ENCODE assay signal across 1 cellular context in the genomic region with DNA sequence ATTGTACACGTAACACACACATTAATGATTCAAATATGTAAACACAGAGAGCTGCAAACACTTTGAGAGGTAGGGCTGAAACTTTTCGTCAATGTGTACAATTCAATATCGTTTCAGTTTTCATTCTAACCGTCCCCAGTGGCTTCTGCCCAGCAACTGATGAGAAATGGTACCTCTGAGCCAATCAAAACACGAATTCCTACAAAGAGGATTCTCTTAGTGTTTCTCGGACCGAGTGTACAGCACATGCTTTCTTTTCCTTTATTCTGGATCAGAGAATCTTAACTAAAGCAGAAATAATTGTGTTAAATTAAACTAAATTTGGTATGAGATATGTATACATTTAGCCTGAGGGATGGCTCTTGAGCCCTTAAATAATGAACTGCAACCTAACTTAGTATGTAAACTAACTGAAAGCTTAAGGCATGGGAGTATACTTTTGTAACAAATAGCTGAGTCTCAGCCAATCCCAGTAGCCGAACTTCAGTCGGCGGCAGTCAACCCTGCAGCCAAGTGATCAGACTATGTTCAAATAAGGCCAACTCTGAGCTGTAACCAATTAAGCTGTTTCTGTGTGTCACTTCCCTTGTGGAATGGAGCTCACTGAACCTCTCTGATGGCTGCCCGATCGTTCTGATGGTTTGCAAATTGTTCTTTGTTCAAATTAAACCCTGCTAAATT.
A peak's percentile ranks its signal among the peaks of the same experiment; 100 is the strongest.
TF ChIP-seq lines count a peak whose summit lies in the region.

No MANE protein-coding gene starts in this region.

TF ChIP-seq in HepG2, 621 proteins besides CTCF, POLR2A, EP300 and RAD21 (continued from another document and continues in another):
- TF ChIP-seq, protein P1, sequence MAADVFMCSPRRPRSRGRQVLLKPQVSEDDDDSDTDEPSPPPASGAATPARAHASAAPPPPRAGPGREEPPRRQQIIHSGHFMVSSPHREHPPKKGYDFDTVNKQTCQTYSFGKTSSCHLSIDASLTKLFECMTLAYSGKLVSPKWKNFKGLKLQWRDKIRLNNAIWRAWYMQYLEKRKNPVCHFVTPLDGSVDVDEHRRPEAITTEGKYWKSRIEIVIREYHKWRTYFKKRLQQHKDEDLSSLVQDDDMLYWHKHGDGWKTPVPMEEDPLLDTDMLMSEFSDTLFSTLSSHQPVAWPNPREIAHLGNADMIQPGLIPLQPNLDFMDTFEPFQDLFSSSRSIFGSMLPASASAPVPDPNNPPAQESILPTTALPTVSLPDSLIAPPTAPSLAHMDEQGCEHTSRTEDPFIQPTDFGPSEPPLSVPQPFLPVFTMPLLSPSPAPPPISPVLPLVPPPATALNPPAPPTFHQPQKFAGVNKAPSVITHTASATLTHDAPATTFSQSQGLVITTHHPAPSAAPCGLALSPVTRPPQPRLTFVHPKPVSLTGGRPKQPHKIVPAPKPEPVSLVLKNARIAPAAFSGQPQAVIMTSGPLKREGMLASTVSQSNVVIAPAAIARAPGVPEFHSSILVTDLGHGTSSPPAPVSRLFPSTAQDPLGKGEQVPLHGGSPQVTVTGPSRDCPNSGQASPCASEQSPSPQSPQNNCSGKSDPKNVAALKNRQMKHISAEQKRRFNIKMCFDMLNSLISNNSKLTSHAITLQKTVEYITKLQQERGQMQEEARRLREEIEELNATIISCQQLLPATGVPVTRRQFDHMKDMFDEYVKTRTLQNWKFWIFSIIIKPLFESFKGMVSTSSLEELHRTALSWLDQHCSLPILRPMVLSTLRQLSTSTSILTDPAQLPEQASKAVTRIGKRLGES (CRISPR knock-in tag; IDR thresholded peaks at IDR 0.05; ENCODE audit: borderline replicate concordance): no peak
- TF ChIP-seq ZFAT (CRISPR knock-in tag; conservative IDR thresholded peaks at IDR 0.05) (no peak), HNF4A (CRISPR knock-in tag; IDR thresholded peaks at IDR 0.05) (peak; percentile 33), ZNF674 (CRISPR knock-in tag; IDR thresholded peaks at IDR 0.05; ENCODE audit: low read depth) (no peak), TAF1 (CRISPR knock-in tag; IDR thresholded peaks at IDR 0.05) (peak; percentile 16; the same call in 1 of the 2 replicates), ZNF33B (CRISPR knock-in tag; IDR thresholded peaks at IDR 0.05) (no peak), TSC22D2 (CRISPR knock-in tag; IDR thresholded peaks at IDR 0.05; ENCODE audit: borderline replicate concordance) (no peak), MEIS2 (CRISPR knock-in tag; IDR thresholded peaks at IDR 0.05) (0 out of 2 replicates have a peak, but pooled peaks have one; percentile 21), ZNF225 (CRISPR knock-in tag; IDR thresholded peaks at IDR 0.05) (no peak), ZNF788 (CRISPR knock-in tag; IDR thresholded peaks at IDR 0.05; ENCODE audit: borderline replicate concordance) (no peak), FOXM1 (CRISPR knock-in tag; IDR thresholded peaks at IDR 0.05) (peak; percentile 84; the same call in 1 of the 2 replicates), SKI (IDR thresholded peaks at IDR 0.05; ENCODE audit: partially characterized antibody) (peak; percentile 32), ZNF33A (CRISPR knock-in tag; IDR thresholded peaks at IDR 0.05; ENCODE audit: borderline replicate concordance) (0 out of 2 replicates have a peak, but pooled peaks have one; percentile 52), GATAD2A (CRISPR knock-in tag; IDR thresholded peaks at IDR 0.05) (peak; percentile 62)
- TF ChIP-seq, protein P2, sequence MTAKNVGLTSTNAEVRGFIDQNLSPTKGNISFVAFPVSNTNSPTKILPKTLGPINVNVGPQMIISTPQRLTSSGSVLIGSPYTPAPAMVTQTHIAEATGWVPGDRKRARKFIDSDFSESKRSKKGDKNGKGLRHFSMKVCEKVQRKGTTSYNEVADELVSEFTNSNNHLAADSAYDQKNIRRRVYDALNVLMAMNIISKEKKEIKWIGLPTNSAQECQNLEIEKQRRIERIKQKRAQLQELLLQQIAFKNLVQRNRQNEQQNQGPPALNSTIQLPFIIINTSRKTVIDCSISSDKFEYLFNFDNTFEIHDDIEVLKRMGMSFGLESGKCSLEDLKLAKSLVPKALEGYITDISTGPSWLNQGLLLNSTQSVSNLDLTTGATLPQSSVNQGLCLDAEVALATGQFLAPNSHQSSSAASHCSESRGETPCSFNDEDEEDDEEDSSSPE (CRISPR knock-in tag; IDR thresholded peaks at IDR 0.05): peak; percentile 80
- TF ChIP-seq, protein P3, sequence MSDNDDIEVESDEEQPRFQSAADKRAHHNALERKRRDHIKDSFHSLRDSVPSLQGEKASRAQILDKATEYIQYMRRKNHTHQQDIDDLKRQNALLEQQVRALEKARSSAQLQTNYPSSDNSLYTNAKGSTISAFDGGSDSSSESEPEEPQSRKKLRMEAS (IDR thresholded peaks at IDR 0.05): peak; percentile 43; the same call in 1 of the 2 replicates
- TF ChIP-seq, protein P4, sequence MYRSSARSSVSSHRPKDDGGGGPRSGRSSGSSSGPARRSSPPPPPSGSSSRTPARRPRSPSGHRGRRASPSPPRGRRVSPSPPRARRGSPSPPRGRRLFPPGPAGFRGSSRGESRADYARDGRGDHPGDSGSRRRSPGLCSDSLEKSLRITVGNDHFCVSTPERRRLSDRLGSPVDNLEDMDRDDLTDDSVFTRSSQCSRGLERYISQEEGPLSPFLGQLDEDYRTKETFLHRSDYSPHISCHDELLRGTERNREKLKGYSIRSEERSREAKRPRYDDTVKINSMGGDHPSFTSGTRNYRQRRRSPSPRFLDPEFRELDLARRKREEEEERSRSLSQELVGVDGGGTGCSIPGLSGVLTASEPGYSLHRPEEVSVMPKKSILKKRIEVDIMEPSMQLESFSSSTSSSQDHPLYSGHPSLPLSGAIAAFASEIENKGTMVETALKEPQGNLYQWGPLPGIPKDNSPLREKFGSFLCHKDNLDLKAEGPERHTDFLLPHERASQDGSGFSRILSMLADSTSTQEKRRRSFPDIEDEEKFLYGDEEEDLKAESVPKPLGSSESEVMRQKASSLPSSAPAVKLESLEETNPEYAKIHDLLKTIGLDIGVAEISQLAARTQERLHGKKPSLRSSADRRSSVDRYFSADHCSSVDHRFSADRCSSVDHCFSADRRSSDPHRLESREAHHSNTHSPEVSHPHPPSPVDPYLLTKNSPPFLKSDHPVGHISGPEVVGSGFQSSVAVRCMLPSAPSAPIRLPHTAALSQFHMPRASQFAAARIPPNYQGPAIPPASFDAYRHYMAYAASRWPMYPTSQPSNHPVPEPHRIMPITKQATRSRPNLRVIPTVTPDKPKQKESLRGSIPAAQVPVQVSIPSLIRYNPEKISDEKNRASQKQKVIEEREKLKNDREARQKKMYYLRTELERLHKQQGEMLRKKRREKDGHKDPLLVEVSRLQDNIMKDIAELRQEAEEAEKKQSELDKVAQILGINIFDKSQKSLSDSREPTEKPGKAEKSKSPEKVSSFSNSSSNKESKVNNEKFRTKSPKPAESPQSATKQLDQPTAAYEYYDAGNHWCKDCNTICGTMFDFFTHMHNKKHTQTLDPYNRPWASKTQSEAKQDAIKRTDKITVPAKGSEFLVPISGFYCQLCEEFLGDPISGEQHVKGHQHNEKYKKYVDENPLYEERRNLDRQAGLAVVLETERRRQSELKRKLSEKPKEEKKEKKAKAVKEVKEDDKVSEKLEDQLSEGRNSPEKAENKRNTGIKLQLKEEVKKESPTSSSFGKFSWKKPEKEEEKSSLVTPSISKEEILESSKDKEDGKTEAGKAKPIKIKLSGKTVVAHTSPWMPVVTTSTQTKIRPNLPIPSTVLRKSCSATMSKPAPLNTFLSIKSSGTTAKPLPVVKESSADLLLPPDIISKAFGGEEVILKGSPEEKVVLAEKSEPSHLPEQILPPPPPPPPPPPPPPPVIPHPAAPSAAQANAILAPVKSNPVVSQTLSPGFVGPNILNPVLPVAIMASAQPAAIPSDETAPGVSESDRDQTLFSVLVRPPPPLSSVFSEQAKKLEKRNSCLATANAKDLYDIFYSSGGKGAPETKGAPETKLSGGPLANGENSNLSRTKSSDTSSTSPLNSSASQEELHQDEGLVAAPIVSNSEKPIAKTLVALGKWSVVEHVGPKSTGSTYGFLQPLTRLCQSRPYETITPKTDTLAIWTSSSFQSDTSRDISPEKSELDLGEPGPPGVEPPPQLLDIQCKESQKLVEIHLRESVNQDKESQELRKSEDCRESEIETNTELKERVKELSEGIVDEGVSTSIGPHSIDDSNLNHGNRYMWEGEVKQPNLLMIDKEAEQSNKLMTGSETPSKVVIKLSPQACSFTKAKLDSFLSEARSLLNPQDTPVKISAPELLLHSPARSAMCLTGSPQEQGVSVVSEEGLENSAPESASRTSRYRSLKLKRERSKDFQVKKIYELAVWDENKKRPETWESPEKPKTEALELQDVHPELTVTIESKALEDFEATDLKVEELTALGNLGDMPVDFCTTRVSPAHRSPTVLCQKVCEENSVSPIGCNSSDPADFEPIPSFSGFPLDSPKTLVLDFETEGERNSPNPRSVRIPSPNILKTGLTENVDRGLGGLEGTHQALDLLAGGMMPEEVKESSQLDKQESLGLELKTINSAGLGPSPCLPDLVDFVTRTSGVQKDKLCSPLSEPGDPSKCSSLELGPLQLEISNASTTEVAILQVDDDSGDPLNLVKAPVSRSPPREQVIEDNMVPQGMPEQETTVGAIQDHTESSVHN (CRISPR knock-in tag; IDR thresholded peaks at IDR 0.05): no peak
- TF ChIP-seq, protein P5, sequence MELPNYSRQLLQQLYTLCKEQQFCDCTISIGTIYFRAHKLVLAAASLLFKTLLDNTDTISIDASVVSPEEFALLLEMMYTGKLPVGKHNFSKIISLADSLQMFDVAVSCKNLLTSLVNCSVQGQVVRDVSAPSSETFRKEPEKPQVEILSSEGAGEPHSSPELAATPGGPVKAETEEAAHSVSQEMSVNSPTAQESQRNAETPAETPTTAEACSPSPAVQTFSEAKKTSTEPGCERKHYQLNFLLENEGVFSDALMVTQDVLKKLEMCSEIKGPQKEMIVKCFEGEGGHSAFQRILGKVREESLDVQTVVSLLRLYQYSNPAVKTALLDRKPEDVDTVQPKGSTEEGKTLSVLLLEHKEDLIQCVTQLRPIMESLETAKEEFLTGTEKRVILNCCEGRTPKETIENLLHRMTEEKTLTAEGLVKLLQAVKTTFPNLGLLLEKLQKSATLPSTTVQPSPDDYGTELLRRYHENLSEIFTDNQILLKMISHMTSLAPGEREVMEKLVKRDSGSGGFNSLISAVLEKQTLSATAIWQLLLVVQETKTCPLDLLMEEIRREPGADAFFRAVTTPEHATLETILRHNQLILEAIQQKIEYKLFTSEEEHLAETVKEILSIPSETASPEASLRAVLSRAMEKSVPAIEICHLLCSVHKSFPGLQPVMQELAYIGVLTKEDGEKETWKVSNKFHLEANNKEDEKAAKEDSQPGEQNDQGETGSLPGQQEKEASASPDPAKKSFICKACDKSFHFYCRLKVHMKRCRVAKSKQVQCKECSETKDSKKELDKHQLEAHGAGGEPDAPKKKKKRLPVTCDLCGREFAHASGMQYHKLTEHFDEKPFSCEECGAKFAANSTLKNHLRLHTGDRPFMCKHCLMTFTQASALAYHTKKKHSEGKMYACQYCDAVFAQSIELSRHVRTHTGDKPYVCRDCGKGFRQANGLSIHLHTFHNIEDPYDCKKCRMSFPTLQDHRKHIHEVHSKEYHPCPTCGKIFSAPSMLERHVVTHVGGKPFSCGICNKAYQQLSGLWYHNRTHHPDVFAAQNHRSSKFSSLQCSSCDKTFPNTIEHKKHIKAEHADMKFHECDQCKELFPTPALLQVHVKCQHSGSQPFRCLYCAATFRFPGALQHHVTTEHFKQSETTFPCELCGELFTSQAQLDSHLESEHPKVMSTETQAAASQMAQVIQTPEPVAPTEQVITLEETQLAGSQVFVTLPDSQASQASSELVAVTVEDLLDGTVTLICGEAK (IDR thresholded peaks at IDR 0.05): no peak
- TF ChIP-seq, protein P5 (CRISPR knock-in tag; IDR thresholded peaks at IDR 0.05): no peak
- TF ChIP-seq, protein P6, sequence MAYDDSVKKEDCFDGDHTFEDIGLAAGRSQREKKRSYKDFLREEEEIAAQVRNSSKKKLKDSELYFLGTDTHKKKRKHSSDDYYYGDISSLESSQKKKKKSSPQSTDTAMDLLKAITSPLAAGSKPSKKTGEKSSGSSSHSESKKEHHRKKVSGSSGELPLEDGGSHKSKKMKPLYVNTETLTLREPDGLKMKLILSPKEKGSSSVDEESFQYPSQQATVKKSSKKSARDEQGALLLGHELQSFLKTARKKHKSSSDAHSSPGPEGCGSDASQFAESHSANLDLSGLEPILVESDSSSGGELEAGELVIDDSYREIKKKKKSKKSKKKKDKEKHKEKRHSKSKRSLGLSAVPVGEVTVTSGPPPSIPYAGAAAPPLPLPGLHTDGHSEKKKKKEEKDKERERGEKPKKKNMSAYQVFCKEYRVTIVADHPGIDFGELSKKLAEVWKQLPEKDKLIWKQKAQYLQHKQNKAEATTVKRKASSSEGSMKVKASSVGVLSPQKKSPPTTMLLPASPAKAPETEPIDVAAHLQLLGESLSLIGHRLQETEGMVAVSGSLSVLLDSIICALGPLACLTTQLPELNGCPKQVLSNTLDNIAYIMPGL (CRISPR knock-in tag; IDR thresholded peaks at IDR 0.05; ENCODE audit: borderline replicate concordance in 1 of 2, low read depth in 1 of 2): peak in 1 of 2 experiments; percentile 29; a peak in 2 of 4 replicates
- TF ChIP-seq, protein P7, sequence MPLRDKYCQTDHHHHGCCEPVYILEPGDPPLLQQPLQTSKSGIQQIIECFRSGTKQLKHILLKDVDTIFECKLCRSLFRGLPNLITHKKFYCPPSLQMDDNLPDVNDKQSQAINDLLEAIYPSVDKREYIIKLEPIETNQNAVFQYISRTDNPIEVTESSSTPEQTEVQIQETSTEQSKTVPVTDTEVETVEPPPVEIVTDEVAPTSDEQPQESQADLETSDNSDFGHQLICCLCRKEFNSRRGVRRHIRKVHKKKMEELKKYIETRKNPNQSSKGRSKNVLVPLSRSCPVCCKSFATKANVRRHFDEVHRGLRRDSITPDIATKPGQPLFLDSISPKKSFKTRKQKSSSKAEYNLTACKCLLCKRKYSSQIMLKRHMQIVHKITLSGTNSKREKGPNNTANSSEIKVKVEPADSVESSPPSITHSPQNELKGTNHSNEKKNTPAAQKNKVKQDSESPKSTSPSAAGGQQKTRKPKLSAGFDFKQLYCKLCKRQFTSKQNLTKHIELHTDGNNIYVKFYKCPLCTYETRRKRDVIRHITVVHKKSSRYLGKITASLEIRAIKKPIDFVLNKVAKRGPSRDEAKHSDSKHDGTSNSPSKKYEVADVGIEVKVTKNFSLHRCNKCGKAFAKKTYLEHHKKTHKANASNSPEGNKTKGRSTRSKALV (CRISPR knock-in tag; IDR thresholded peaks at IDR 0.05): 0 out of 2 replicates have a peak, but pooled peaks have one; percentile 60
